8 cellular contexts compared by ENCODE assay signal in genomic region chr1:42955311-42956063, GRCh38. TPM values are rescaled to one million over a fixed set of nuclear protein-coding genes. Genes with fewer than 3 reads are reported as not detected.
DNase-seq lines count a peak whose midpoint lies in the region; ATAC-seq and TF ChIP-seq lines count a peak whose summit lies in the region.

No MANE protein-coding gene starts in this region.

- no peak overlapping the region for H3K9ac ChIP-seq in PC-3 (ENCODE audit: low read length)
- H3K9ac ChIP-seq in endodermal cell (ENCODE audit: extremely low read depth, low read length, poor library complexity, severe bottlenecking), result no peak overlapping the region

- H3K9me3 ChIP-seq in PC-3 (ENCODE audit: low read length) (no peaks in the 10 kb centered on the region), endodermal cell (ENCODE audit: control insufficient read depth, low read length) (no peaks in the 10 kb centered on the region)

- WGBS in endodermal cell (ENCODE audit: insufficient coverage in 1 of 2, insufficient read length in 1 of 2), 2 experiments, result 83 to 91% methylated on average over 15 to 16 of the region's 16 CpGs

- peak overlapping the region; percentile 68 for H3K27ac Mint-ChIP-seq in endodermal cell

- H3K4me3 ChIP-seq in PC-3 (ENCODE audit: low read length) (peak overlapping the region; percentile 54), endodermal cell (ENCODE audit: low read length) (peak overlapping the region; percentile 40), skin epidermis (peak overlapping the region; percentile 46 to 87 (median 69))

- H3K9me3 Mint-ChIP-seq in endodermal cell, result no peaks in the 10 kb centered on the region

- POLR2A ChIA-PET in PC-3 (lab: Charles Lee; ENCODE audit: unreplicated experiment), result no interaction called here

- H3K4me2 ChIP-seq in PC-3 (ENCODE audit: low read length), result peak overlapping the region; percentile 68

- intact Hi-C loops in PC-3 (cut with micrococcal nuclease), result loop anchor here (5.0 kb wide), 2 partner anchors 33 to 82 kb away; no protein-coding TSS in a partner anchor

- H2AFZ ChIP-seq in PC-3 (ENCODE audit: low read length), result no peak overlapping the region

- no TSS peak for BruUV-seq in PC-3 (replicated peaks; lab: Mats Ljungman, UMichigan)

- H3K4me1 ChIP-seq in PC-3 (ENCODE audit: insufficient read depth, low read length) (peaks cover 64% of the 10 kb centered on the region), endodermal cell (ENCODE audit: control insufficient read depth, insufficient read depth, low read length) (no peaks in the 10 kb centered on the region)

- H3F3A ChIP-seq in PC-3 (ENCODE audit: low read length, unreplicated experiment), result no peaks in the 10 kb centered on the region

- H3K36me3 Mint-ChIP-seq in endodermal cell (ENCODE audit: low read depth), result peaks cover 25% of the 10 kb centered on the region

- peak overlapping the region; percentile 33 for H3K4me3 Mint-ChIP-seq in endodermal cell

- no peaks in the 10 kb centered on the region for H3K27me3 ChIP-seq in PC-3 (ENCODE audit: low read length)
- H3K27me3 ChIP-seq in endodermal cell (ENCODE audit: control insufficient read depth, insufficient read depth, low read length, poor library complexity, severe bottlenecking), result peaks cover 4% of the 10 kb centered on the region

- ATAC-seq in PC-3 (no peak), GM19455 (IDR thresholded peaks at IDR 0.05; ENCODE audit: unreplicated experiment) (no peak), GM19328 (IDR thresholded peaks at IDR 0.05; ENCODE audit: unreplicated experiment) (no peak)

- H3K9me2 ChIP-seq in PC-3 (replicated peaks; ENCODE audit: low read length), result no peaks in the 10 kb centered on the region

- H3K79me2 ChIP-seq in PC-3 (ENCODE audit: low read length), result peaks cover 99% of the 10 kb centered on the region

- DNase-seq in NOMO-1 treated with DMSO at 0.1 percent for 48 hours (lab: John Stamatoyannopoulos, UW; ENCODE audit: unreplicated experiment), result peak; percentile 8
- DNase-seq in NOMO-1 treated with dmso at 0.1 percent for 144 hours (lab: John Stamatoyannopoulos, UW; ENCODE audit: unreplicated experiment), result no peak
- no peak for DNase-seq in PC-3
- no peak for DNase-seq in endodermal cell
- no peak for DNase-seq in effector CD4-positive, alpha-beta T cell

- TF ChIP-seq CTCF in PC-3 (conservative IDR thresholded peaks at IDR 0.05; ENCODE audit: low read depth, low read length) (no peak), endodermal cell (conservative IDR thresholded peaks at IDR 0.05) (no peak)

- peaks cover 59% of the 10 kb centered on the region for H4K20me1 ChIP-seq in PC-3 (ENCODE audit: low read length)

- H3K27ac ChIP-seq in PC-3 (ENCODE audit: low read length), result no peak overlapping the region
- no peak overlapping the region for H3K27ac ChIP-seq in endodermal cell (ENCODE audit: low read depth, low read length)
- H3K27ac ChIP-seq in skin epidermis, result peak overlapping the region in 13 of 21 experiments; percentile 3 to 96 (median 59)

- H3K4me1 Mint-ChIP-seq in endodermal cell, result peaks cover 14% of the 10 kb centered on the region

- CTCF ChIA-PET in PC-3 (lab: Charles Lee), result no interaction called here

- H3K27me3 Mint-ChIP-seq in endodermal cell (ENCODE audit: insufficient read depth), result peaks cover 1% of the 10 kb centered on the region

- H3K36me3 ChIP-seq in PC-3 (ENCODE audit: low read depth, low read length) (peaks cover 57% of the 10 kb centered on the region), endodermal cell (ENCODE audit: control insufficient read depth, insufficient read depth, low read length) (peaks cover 10% of the 10 kb centered on the region)

RNA-seq across cellular contexts. Expression of gene SLC2A1, which starts 3.2 kb away (rescaled TPM):
- total RNA-seq in PC-3 (2014; rRNA removed) (245 and 264 TPM in 2 replicates), endodermal cell (10 to 100 TPM; 42.5 to 69.7 TPM)
- 172 TPM for polyA plus RNA-seq in endodermal cell (2013, experiment 1 of 2)
- polyA plus RNA-seq in endodermal cell (2013, experiment 2 of 2), result 136 TPM

Comparison
In these comparisons a context has a peak if more than half of its experiments do, and no peak if none do; other contexts are left out.
1. H3K27ac ChIP-seq: peak in skin epidermis (13 of 21); none in PC-3 (single experiment) and endodermal cell (single experiment).
2. Peak in every context shown above with its lines, with median percentiles within 50 percentile points of each other: H3K4me3 ChIP-seq.